1 cellular context compared by ENCODE assay signal in the genomic region with DNA sequence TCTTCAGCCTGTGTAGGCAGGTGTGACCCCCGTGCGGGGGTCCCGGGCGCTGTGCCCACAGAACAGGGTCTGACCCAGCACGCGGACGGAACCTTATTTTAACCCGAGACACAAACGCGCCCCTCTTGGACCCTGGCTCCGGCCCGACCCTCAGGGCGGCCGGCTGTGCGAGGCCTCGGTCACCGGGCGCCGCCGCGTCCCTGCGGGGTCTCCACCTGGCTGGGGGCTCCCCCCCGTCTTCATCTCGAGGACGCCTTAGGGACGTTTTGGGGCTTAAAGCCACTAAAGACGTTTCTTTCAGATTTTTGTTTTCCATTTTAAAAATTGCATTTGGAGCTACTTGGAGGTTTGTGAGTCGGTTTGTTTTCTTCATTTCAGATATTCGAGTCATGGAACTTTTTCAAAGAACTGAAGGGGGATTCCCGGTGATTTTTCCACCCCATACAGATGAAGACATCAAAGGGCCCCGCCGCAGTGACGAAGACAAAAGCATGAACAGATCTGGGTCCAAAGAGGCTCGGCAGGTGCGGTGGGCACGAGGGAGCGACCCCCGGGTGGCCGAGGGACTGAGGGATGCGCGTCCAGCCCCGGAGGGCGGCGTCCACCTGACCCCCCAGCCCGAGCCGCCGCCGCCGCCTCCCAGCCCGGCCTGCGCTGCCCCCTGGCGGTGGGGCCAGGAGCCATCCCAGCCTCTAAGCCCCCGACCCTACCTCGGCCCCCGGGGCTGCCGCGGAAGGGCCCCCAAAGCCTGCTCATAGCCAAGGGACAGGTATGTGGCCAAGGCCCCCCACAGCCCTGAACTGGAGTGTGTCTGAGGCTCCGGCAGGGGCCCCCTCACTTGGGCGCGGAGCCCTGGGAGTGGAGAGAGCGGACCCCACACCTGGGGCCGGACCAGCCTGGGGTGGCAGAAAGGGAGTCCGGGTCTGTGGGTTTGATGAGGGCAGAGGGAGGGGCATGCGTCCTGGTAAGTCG.
TF ChIP-seq lines count a peak whose summit lies in the region.

No MANE protein-coding gene starts in this region.

TF ChIP-seq in HEK293, 187 proteins besides CTCF, POLR2A, EP300 and RAD21 (continued from another document):
- TF ChIP-seq, protein P1, sequence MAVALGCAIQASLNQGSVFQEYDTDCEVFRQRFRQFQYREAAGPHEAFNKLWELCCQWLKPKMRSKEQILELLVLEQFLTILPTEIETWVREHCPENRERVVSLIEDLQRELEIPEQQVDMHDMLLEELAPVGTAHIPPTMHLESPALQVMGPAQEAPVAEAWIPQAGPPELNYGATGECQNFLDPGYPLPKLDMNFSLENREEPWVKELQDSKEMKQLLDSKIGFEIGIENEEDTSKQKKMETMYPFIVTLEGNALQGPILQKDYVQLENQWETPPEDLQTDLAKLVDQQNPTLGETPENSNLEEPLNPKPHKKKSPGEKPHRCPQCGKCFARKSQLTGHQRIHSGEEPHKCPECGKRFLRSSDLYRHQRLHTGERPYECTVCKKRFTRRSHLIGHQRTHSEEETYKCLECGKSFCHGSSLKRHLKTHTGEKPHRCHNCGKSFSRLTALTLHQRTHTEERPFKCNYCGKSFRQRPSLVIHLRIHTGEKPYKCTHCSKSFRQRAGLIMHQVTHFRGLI (tag by site-specific recombination; IDR thresholded peaks at IDR 0.05) = no peak
- TF ChIP-seq GLIS2 (tag by site-specific recombination; IDR thresholded peaks at IDR 0.05) (peak; percentile 79), ZNF2 (tag by site-specific recombination; IDR thresholded peaks at IDR 0.05) (0 out of 2 replicates have a peak, but pooled peaks have one; percentile 26), ZNF544 (tag by site-specific recombination; IDR thresholded peaks at IDR 0.05) (no peak), ZSCAN23 (tag by site-specific recombination; IDR thresholded peaks at IDR 0.05) (no peak), ZNF571 (tag by site-specific recombination; IDR thresholded peaks at IDR 0.05) (no peak), ZNF112 (tag by site-specific recombination; IDR thresholded peaks at IDR 0.05) (no peak), KLF7 (tag by site-specific recombination; IDR thresholded peaks at IDR 0.05; ENCODE audit: borderline replicate concordance) (no peak), ZBTB21 (tag by site-specific recombination; IDR thresholded peaks at IDR 0.05) (no peak), ZBTB1 (tag by site-specific recombination; IDR thresholded peaks at IDR 0.05) (no peak), IKZF3 (tag by site-specific recombination; IDR thresholded peaks at IDR 0.05) (no peak), ZNF292 (tag by site-specific recombination; IDR thresholded peaks at IDR 0.05; ENCODE audit: borderline replicate concordance, low read depth) (no peak), ZNF302 (tag by site-specific recombination; IDR thresholded peaks at IDR 0.05; ENCODE audit: low read depth) (no peak), ZNF391 (tag by site-specific recombination; IDR thresholded peaks at IDR 0.05; ENCODE audit: borderline replicate concordance, low read depth) (no peak), ZFP69B (tag by site-specific recombination; IDR thresholded peaks at IDR 0.05) (peak; percentile 48; the same call in 1 of the 2 replicates), ZBTB8A (tag by site-specific recombination; IDR thresholded peaks at IDR 0.05) (no peak), WT1 (tag by site-specific recombination; IDR thresholded peaks at IDR 0.05) (no peak), ZNF707 (tag by site-specific recombination; IDR thresholded peaks at IDR 0.05) (no peak), ZNF776 (tag by site-specific recombination; IDR thresholded peaks at IDR 0.05; ENCODE audit: borderline replicate concordance) (no peak), YY1 (tag by site-specific recombination; IDR thresholded peaks at IDR 0.05) (no peak)
- TF ChIP-seq, protein P2, sequence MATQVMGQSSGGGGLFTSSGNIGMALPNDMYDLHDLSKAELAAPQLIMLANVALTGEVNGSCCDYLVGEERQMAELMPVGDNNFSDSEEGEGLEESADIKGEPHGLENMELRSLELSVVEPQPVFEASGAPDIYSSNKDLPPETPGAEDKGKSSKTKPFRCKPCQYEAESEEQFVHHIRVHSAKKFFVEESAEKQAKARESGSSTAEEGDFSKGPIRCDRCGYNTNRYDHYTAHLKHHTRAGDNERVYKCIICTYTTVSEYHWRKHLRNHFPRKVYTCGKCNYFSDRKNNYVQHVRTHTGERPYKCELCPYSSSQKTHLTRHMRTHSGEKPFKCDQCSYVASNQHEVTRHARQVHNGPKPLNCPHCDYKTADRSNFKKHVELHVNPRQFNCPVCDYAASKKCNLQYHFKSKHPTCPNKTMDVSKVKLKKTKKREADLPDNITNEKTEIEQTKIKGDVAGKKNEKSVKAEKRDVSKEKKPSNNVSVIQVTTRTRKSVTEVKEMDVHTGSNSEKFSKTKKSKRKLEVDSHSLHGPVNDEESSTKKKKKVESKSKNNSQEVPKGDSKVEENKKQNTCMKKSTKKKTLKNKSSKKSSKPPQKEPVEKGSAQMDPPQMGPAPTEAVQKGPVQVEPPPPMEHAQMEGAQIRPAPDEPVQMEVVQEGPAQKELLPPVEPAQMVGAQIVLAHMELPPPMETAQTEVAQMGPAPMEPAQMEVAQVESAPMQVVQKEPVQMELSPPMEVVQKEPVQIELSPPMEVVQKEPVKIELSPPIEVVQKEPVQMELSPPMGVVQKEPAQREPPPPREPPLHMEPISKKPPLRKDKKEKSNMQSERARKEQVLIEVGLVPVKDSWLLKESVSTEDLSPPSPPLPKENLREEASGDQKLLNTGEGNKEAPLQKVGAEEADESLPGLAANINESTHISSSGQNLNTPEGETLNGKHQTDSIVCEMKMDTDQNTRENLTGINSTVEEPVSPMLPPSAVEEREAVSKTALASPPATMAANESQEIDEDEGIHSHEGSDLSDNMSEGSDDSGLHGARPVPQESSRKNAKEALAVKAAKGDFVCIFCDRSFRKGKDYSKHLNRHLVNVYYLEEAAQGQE (tag by site-specific recombination; IDR thresholded peaks at IDR 0.05) = no peak
- TF ChIP-seq, protein P3, sequence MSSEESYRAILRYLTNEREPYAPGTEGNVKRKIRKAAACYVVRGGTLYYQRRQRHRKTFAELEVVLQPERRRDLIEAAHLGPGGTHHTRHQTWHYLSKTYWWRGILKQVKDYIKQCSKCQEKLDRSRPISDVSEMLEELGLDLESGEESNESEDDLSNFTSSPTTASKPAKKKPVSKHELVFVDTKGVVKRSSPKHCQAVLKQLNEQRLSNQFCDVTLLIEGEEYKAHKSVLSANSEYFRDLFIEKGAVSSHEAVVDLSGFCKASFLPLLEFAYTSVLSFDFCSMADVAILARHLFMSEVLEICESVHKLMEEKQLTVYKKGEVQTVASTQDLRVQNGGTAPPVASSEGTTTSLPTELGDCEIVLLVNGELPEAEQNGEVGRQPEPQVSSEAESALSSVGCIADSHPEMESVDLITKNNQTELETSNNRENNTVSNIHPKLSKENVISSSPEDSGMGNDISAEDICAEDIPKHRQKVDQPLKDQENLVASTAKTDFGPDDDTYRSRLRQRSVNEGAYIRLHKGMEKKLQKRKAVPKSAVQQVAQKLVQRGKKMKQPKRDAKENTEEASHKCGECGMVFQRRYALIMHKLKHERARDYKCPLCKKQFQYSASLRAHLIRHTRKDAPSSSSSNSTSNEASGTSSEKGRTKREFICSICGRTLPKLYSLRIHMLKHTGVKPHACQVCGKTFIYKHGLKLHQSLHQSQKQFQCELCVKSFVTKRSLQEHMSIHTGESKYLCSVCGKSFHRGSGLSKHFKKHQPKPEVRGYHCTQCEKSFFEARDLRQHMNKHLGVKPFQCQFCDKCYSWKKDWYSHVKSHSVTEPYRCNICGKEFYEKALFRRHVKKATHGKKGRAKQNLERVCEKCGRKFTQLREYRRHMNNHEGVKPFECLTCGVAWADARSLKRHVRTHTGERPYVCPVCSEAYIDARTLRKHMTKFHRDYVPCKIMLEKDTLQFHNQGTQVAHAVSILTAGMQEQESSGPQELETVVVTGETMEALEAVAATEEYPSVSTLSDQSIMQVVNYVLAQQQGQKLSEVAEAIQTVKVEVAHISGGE (tag by site-specific recombination; conservative IDR thresholded peaks at IDR 0.05; ENCODE audit: low read depth) = no peak
- TF ChIP-seq, protein P4, sequence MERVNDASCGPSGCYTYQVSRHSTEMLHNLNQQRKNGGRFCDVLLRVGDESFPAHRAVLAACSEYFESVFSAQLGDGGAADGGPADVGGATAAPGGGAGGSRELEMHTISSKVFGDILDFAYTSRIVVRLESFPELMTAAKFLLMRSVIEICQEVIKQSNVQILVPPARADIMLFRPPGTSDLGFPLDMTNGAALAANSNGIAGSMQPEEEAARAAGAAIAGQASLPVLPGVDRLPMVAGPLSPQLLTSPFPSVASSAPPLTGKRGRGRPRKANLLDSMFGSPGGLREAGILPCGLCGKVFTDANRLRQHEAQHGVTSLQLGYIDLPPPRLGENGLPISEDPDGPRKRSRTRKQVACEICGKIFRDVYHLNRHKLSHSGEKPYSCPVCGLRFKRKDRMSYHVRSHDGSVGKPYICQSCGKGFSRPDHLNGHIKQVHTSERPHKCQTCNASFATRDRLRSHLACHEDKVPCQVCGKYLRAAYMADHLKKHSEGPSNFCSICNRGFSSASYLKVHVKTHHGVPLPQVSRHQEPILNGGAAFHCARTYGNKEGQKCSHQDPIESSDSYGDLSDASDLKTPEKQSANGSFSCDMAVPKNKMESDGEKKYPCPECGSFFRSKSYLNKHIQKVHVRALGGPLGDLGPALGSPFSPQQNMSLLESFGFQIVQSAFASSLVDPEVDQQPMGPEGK (tag by site-specific recombination; IDR thresholded peaks at IDR 0.05) = peak; percentile 75
- TF ChIP-seq, protein P5, sequence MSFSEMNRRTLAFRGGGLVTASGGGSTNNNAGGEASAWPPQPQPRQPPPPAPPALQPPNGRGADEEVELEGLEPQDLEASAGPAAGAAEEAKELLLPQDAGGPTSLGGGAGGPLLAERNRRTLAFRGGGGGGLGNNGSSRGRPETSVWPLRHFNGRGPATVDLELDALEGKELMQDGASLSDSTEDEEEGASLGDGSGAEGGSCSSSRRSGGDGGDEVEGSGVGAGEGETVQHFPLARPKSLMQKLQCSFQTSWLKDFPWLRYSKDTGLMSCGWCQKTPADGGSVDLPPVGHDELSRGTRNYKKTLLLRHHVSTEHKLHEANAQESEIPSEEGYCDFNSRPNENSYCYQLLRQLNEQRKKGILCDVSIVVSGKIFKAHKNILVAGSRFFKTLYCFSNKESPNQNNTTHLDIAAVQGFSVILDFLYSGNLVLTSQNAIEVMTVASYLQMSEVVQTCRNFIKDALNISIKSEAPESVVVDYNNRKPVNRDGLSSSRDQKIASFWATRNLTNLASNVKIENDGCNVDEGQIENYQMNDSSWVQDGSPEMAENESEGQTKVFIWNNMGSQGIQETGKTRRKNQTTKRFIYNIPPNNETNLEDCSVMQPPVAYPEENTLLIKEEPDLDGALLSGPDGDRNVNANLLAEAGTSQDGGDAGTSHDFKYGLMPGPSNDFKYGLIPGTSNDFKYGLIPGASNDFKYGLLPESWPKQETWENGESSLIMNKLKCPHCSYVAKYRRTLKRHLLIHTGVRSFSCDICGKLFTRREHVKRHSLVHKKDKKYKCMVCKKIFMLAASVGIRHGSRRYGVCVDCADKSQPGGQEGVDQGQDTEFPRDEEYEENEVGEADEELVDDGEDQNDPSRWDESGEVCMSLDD (tag by site-specific recombination; IDR thresholded peaks at IDR 0.05) = 0 out of 2 replicates have a peak, but pooled peaks have one; percentile 39
- TF ChIP-seq, protein P6, sequence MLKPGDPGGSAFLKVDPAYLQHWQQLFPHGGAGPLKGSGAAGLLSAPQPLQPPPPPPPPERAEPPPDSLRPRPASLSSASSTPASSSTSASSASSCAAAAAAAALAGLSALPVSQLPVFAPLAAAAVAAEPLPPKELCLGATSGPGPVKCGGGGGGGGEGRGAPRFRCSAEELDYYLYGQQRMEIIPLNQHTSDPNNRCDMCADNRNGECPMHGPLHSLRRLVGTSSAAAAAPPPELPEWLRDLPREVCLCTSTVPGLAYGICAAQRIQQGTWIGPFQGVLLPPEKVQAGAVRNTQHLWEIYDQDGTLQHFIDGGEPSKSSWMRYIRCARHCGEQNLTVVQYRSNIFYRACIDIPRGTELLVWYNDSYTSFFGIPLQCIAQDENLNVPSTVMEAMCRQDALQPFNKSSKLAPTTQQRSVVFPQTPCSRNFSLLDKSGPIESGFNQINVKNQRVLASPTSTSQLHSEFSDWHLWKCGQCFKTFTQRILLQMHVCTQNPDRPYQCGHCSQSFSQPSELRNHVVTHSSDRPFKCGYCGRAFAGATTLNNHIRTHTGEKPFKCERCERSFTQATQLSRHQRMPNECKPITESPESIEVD (tag by site-specific recombination; IDR thresholded peaks at IDR 0.05) = no peak
- TF ChIP-seq, protein P7, sequence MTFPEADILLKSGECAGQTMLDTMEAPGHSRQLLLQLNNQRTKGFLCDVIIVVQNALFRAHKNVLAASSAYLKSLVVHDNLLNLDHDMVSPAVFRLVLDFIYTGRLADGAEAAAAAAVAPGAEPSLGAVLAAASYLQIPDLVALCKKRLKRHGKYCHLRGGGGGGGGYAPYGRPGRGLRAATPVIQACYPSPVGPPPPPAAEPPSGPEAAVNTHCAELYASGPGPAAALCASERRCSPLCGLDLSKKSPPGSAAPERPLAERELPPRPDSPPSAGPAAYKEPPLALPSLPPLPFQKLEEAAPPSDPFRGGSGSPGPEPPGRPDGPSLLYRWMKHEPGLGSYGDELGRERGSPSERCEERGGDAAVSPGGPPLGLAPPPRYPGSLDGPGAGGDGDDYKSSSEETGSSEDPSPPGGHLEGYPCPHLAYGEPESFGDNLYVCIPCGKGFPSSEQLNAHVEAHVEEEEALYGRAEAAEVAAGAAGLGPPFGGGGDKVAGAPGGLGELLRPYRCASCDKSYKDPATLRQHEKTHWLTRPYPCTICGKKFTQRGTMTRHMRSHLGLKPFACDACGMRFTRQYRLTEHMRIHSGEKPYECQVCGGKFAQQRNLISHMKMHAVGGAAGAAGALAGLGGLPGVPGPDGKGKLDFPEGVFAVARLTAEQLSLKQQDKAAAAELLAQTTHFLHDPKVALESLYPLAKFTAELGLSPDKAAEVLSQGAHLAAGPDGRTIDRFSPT (tag by site-specific recombination; IDR thresholded peaks at IDR 0.05) = peak; percentile 46; the same call in 1 of the 2 replicates
- TF ChIP-seq, protein P8, sequence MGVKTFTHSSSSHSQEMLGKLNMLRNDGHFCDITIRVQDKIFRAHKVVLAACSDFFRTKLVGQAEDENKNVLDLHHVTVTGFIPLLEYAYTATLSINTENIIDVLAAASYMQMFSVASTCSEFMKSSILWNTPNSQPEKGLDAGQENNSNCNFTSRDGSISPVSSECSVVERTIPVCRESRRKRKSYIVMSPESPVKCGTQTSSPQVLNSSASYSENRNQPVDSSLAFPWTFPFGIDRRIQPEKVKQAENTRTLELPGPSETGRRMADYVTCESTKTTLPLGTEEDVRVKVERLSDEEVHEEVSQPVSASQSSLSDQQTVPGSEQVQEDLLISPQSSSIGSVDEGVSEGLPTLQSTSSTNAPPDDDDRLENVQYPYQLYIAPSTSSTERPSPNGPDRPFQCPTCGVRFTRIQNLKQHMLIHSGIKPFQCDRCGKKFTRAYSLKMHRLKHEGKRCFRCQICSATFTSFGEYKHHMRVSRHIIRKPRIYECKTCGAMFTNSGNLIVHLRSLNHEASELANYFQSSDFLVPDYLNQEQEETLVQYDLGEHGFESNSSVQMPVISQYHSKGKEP (tag by site-specific recombination; IDR thresholded peaks at IDR 0.05) = no peak
